32 cellular contexts compared by ENCODE assay signal in the genomic region with DNA sequence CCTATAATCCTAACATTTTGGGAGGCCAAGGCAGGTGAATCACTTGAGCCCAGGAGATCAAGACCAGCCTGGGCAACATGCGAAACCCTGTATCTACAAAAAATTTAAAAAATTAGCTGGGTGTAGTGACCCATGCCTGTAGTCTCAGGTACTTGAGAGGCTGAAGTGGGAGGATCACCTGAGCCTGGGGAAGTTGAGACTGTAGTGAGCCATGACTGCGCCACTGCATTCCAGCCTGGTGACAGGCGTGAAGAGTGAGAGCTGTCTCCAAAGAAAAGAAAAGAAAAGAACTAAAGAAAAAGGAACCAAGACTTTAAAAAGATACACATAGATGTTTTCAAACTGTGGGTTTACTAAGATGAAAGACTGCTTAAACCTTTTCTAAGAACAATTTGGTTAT.
"Had no signal": no experiment of that assay in that cellular context is flagged by ENCODE, and none has a peak within 500 bp of the region (broad histone marks: within the 10 kb centered on the region; RNA-seq: fewer than 3 reads in every experiment).

No MANE protein-coding gene starts in this region.

- H3K4me3 Mint-ChIP-seq: effector memory CD8-positive, alpha-beta T cell; memory B cell; mesothelial cell of epicardium; naive B cell; natural killer cell treated with Interleukin-12 subunit alpha and Interleukin-12 subunit beta and Interleukin-15 and Interleukin-18, amount 100 ng/mL, for 72 hours; stimulated activated memory B cell treated with anti-CD40 and anti-IgM and Interleukin-4, amounts not matched to agents 10 μg/mL and 1 μg/mL and 100 μg/mL, for 72 hours had no signal

- H3K4me1 ChIP-seq: gastrocnemius medialis, heart left ventricle, psoas muscle, sigmoid colon, testis, tibial nerve, upper lobe of left lung had no signal

- H3K27ac ChIP-seq: epithelial cell of prostate, gastrocnemius medialis, heart left ventricle, hepatocyte, ovary, psoas muscle, sigmoid colon, testis, tibial nerve, upper lobe of left lung had no signal

- H2AFZ ChIP-seq: hepatocyte had no signal

- FAIRE-seq: endometrium, urothelium cell line had no signal

- H3K36me3 Mint-ChIP-seq: memory B cell; mesothelial cell of epicardium; naive B cell; natural killer cell treated with Interleukin-12 subunit alpha and Interleukin-12 subunit beta and Interleukin-15 and Interleukin-18, amount 100 ng/mL, for 72 hours; stimulated activated memory B cell treated with anti-CD40 and anti-IgM and Interleukin-4, amounts not matched to agents 10 μg/mL and 1 μg/mL and 100 μg/mL, for 72 hours had no signal

- H3K9me3 Mint-ChIP-seq: memory B cell; mesothelial cell of epicardium; stimulated activated memory B cell treated with anti-CD40 and anti-IgM and Interleukin-4, amounts not matched to agents 10 μg/mL and 1 μg/mL and 100 μg/mL, for 72 hours had no signal

- H3K27ac Mint-ChIP-seq: effector memory CD8-positive, alpha-beta T cell; memory B cell; mesothelial cell of epicardium; naive B cell; natural killer cell treated with Interleukin-12 subunit alpha and Interleukin-12 subunit beta and Interleukin-15 and Interleukin-18, amount 100 ng/mL, for 72 hours; stimulated activated memory B cell treated with anti-CD40 and anti-IgM and Interleukin-4, amounts not matched to agents 10 μg/mL and 1 μg/mL and 100 μg/mL, for 72 hours had no signal

- H3K36me3 ChIP-seq: gastrocnemius medialis, heart left ventricle, ovary, sigmoid colon, tibial nerve, upper lobe of left lung had no signal

- H3K4me2 ChIP-seq: hepatocyte had no signal

- H3K79me2 ChIP-seq: hepatocyte had no signal

- H3K9me3 ChIP-seq: gastrocnemius medialis, mucosa of descending colon, ovary, psoas muscle, sigmoid colon, testis, tibial nerve, upper lobe of left lung had no signal

- H3K27me3 Mint-ChIP-seq: effector memory CD8-positive, alpha-beta T cell; naive B cell; natural killer cell treated with Interleukin-12 subunit alpha and Interleukin-12 subunit beta and Interleukin-15 and Interleukin-18, amount 100 ng/mL, for 72 hours; stimulated activated memory B cell treated with anti-CD40 and anti-IgM and Interleukin-4, amounts not matched to agents 10 μg/mL and 1 μg/mL and 100 μg/mL, for 72 hours had no signal

- H3K4me1 Mint-ChIP-seq: memory B cell; naive B cell; stimulated activated memory B cell treated with anti-CD40 and anti-IgM and Interleukin-4, amounts not matched to agents 10 μg/mL and 1 μg/mL and 100 μg/mL, for 72 hours had no signal

- DNase-seq: cerebellar nuclear complex; cortex of kidney; effector memory CD8-positive, alpha-beta T cell; foreskin fibroblast; gastrocnemius medialis; heart left ventricle; left colon; mucosa of descending colon; naive B cell; occipital lobe; ovary; posterior cingulate gyrus; psoas muscle; right cardiac atrium; sigmoid colon; stimulated activated CD4-positive, alpha-beta T cell treated with anti-CD3 and anti-CD28 coated beads, Interleukin-2, amount 100 ng/mL, for 24 hours; stimulated activated CD4-positive, alpha-beta T cell treated with anti-CD3 and anti-CD28 coated beads, Interleukin-4, amount 100 ng/mL, for 4 hours; stimulated activated naive CD8-positive, alpha-beta T cell treated with anti-CD3 and anti-CD28 coated beads, Interleukin-15, Interleukin-2, amounts not matched to agents 100 U/mL and 50 U/mL, for 24 hours; substantia nigra; testis; upper lobe of left lung had no signal

- H3K27me3 ChIP-seq: gastrocnemius medialis, heart left ventricle, hepatocyte, ovary, sigmoid colon, testis, tibial nerve, upper lobe of left lung had no signal

- H3K4me3 ChIP-seq: gastrocnemius medialis, heart left ventricle, hepatocyte, lung, mucosa of descending colon, ovary, psoas muscle, sigmoid colon, testis, tibial nerve, upper lobe of left lung had no signal

- ATAC-seq: effector memory CD8-positive, alpha-beta T cell; esophagus mucosa; gastrocnemius medialis; heart left ventricle; left colon; mucosa of descending colon; natural killer cell treated with Interleukin-12 subunit alpha and Interleukin-12 subunit beta and Interleukin-15 and Interleukin-18, amount 100 ng/mL, for 72 hours; psoas muscle; right cardiac atrium; stimulated activated memory B cell treated with anti-CD40 and anti-IgM and Interleukin-4, amounts not matched to agents 10 μg/mL and 1 μg/mL and 100 μg/mL, for 72 hours; stimulated activated naive CD8-positive, alpha-beta T cell treated with anti-CD3 and anti-CD28 coated beads, Interleukin-15, Interleukin-2, amounts not matched to agents 100 U/mL and 50 U/mL, for 24 hours had no signal
